Comparison of ENCODE assay signal across 8 cellular contexts in genomic region chr17:79991924-79992656, GRCh38. TPM values are rescaled to one million over a fixed set of nuclear protein-coding genes. Genes with fewer than 3 reads are reported as not detected.
A peak's percentile ranks its signal among the peaks of the same experiment; 100 is the strongest.
DNase-seq lines count a peak whose midpoint lies in the region; ATAC-seq and TF ChIP-seq lines count a peak whose summit lies in the region.

No MANE protein-coding gene starts in this region.

- H3K36me3 ChIP-seq in BJ (ENCODE audit: control insufficient read depth, insufficient read depth, low read length) (no peaks in the 10 kb centered on the region), transverse colon (no peaks in the 10 kb centered on the region)

- H3K4me1 ChIP-seq in transverse colon, result peaks cover 35 to 72% (median 65%) of the 10 kb centered on the region in 4 donors

- no peaks in the 10 kb centered on the region for H3K36me3 Mint-ChIP-seq in activated naive CD8-positive, alpha-beta T cell treated with anti-CD3 and anti-CD28 coated beads, Interleukin-2, amount 10 ng/mL, durations not matched to agents 7 days and 5 days

- H3K9me3 ChIP-seq in transverse colon, result no peaks in the 10 kb centered on the region

- peak; percentile 10 for ATAC-seq in activated naive CD8-positive, alpha-beta T cell treated with anti-CD3 and anti-CD28 coated beads, Interleukin-2, amount 10 ng/mL, durations not matched to agents 7 days and 5 days (ENCODE audit: low read depth)
- no peak for ATAC-seq in GM18870 (IDR thresholded peaks at IDR 0.05; ENCODE audit: unreplicated experiment)

- in situ Hi-C loops in transverse colon (cut with MboI; ENCODE audit: low pct_ligation_motif_present in 1 of 4, low pct_unique_long_range_greater_than_20kb in 1 of 4, low sequenced_read_pairs in 3 of 4), result loop anchor here in 2 of 4 donors (25.0 kb wide), 1 partner anchor 180 kb away; no protein-coding TSS in a partner anchor

- POLR2A ChIA-PET in BJ (lab: Charles Lee), result no interaction called here
- POLR2A ChIA-PET in activated naive CD8-positive, alpha-beta T cell treated with anti-CD3 and anti-CD28 coated beads, Interleukin-2, amount 10 ng/mL, durations not matched to agents 7 days and 5 days (lab: Charles Lee), result interaction anchor here (0.6 to 3.2 kb wide), 4 partner anchors 14 to 1280 kb away, joined by 3 to 23 read pairs (median 4); partner anchors contain the start of gene CBX4

- no peaks in the 10 kb centered on the region for H3K27me3 Mint-ChIP-seq in activated naive CD8-positive, alpha-beta T cell treated with anti-CD3 and anti-CD28 coated beads, Interleukin-2, amount 10 ng/mL, durations not matched to agents 7 days and 5 days

- DNase-seq in BJ (ENCODE audit: low read depth) (no peak), islet precursor cell (peak; percentile 71), transverse colon (peak; percentile 43)
- no peak for DNase-seq in activated naive CD8-positive, alpha-beta T cell treated with anti-CD3 and anti-CD28 coated beads, Interleukin-2, amount 10 ng/mL, durations not matched to agents 7 days and 5 days
- DNase-seq in stimulated activated CD4-positive, alpha-beta T cell treated with anti-CD3 and anti-CD28 coated beads, Interleukin-1b, Interleukin-23, amount 100 ng/mL, for 48 hours, result no peak
- DNase-seq in activated CD4-positive, CD25-positive, alpha-beta regulatory T cell (lab: John Stamatoyannopoulos, UW), result no peak

- H3K4me3 Mint-ChIP-seq in activated naive CD8-positive, alpha-beta T cell treated with anti-CD3 and anti-CD28 coated beads, Interleukin-2, amount 10 ng/mL, durations not matched to agents 7 days and 5 days, result peak overlapping the region; percentile 75

- no peak for TF ChIP-seq POLR2A in transverse colon (IDR thresholded peaks at IDR 0.05)

- intact Hi-C loops in transverse colon (cut with DNase I; ENCODE audit: low total_unique reads), result loop anchor here (10.0 kb wide), 1 partner anchor 157 kb away; the partner anchor contains the start of gene CBX4

- H3K4me1 Mint-ChIP-seq in activated naive CD8-positive, alpha-beta T cell treated with anti-CD3 and anti-CD28 coated beads, Interleukin-2, amount 10 ng/mL, durations not matched to agents 7 days and 5 days, result peaks cover 31% of the 10 kb centered on the region

- no peak for TF ChIP-seq EP300 in transverse colon (IDR thresholded peaks at IDR 0.05; ENCODE audit: low read depth)

- H3K9me3 Mint-ChIP-seq in activated naive CD8-positive, alpha-beta T cell treated with anti-CD3 and anti-CD28 coated beads, Interleukin-2, amount 10 ng/mL, durations not matched to agents 7 days and 5 days, result no peaks in the 10 kb centered on the region

- H3K27ac Mint-ChIP-seq in activated naive CD8-positive, alpha-beta T cell treated with anti-CD3 and anti-CD28 coated beads, Interleukin-2, amount 10 ng/mL, durations not matched to agents 7 days and 5 days, result peak overlapping the region; percentile 76

- WGBS in transverse colon (ENCODE audit: low coverage in 1 of 2), 2 donors, result 0 to 7% methylated on average over 6 to 44 of the region's 45 CpGs

- CTCF ChIA-PET in BJ (lab: Yijun Ruan, JAX), result interaction anchor here (0.6 to 1.9 kb wide), 22 partner anchors 9 to 250 kb away, joined by 3 to 9 read pairs (median 4); partner anchors contain the start of gene CBX4

- TF ChIP-seq CTCF in BJ (IDR thresholded peaks at IDR 0.05; ENCODE audit: insufficient read depth, low read depth, low read length) (no peak), LNCAP (IDR thresholded peaks at IDR 0.05) (0 out of 2 replicates have a peak, but pooled peaks have one; percentile 14), transverse colon (IDR thresholded peaks at IDR 0.05) (peak in 2 of 5 experiments; percentile 14 to 39)

- H3K27me3 ChIP-seq in BJ (ENCODE audit: control insufficient read depth, insufficient read depth, low read length) (no peaks in the 10 kb centered on the region), transverse colon (no peaks in the 10 kb centered on the region)

- H3K4me3 ChIP-seq in BJ (ENCODE audit: low read depth, low read length) (peak overlapping the region; percentile 36), transverse colon (peak overlapping the region; percentile 5 to 46 (median 30))

- H3K27ac ChIP-seq in transverse colon, result peak overlapping the region; percentile 37 to 72 (median 50)

RNA-seq across cellular contexts. Expression of gene TBC1D16, which starts 43.6 kb away (rescaled TPM):
- polyA plus RNA-seq in BJ (2011; rRNA removed), result 8.4 and 9.0 TPM in 2 replicates
- polyA minus RNA-seq in BJ (2011; rRNA and poly(A)+ RNA removed), result 15.4 and 17.8 TPM in 2 replicates
- total RNA-seq in activated naive CD8-positive, alpha-beta T cell treated with anti-CD3 and anti-CD28 coated beads, Interleukin-2, amount 10 ng/mL, durations not matched to agents 7 days and 5 days, result 1 to 10 TPM; 2.1 TPM
- 10 to 100 TPM; 12.3 to 22.4 (median 18.1) TPM for total RNA-seq in transverse colon

RNA-seq across cellular contexts. Expression of gene CCDC40, which starts 44.4 kb away (rescaled TPM):
- polyA plus RNA-seq in BJ (2011; rRNA removed), result 2.3 and 3.1 TPM in 2 replicates
- polyA minus RNA-seq in BJ (2011; rRNA and poly(A)+ RNA removed), result 2.2 and 3.7 TPM in 2 replicates
- 1 to 10 TPM; 1.3 to 1.4 TPM for total RNA-seq in activated naive CD8-positive, alpha-beta T cell treated with anti-CD3 and anti-CD28 coated beads, Interleukin-2, amount 10 ng/mL, durations not matched to agents 7 days and 5 days
- total RNA-seq in transverse colon, result 1 to 10 TPM in 3 of 4 donors, under 1 TPM in 1; 0.75 to 2.8 (median 2.0) TPM

Comparison
In these comparisons a context has a peak if more than half of its experiments do, and no peak if none do; other contexts are left out.
1. DNase-seq: peak in islet precursor cell (single experiment) and transverse colon (single experiment); none in BJ (single experiment), activated naive CD8-positive, alpha-beta T cell treated with anti-CD3 and anti-CD28 coated beads, Interleukin-2, amount 10 ng/mL, durations not matched to agents 7 days and 5 days (single experiment), stimulated activated CD4-positive, alpha-beta T cell treated with anti-CD3 and anti-CD28 coated beads, Interleukin-1b, Interleukin-23, amount 100 ng/mL, for 48 hours (single experiment) and activated CD4-positive, CD25-positive, alpha-beta regulatory T cell (0 of 4).
2. RNA of gene TBC1D16, which starts 43.6 kb away (total RNA-seq): 12.3 to 22.4 TPM in transverse colon; 2.1 TPM in activated naive CD8-positive, alpha-beta T cell treated with anti-CD3 and anti-CD28 coated beads, Interleukin-2, amount 10 ng/mL, durations not matched to agents 7 days and 5 days; every median in the first group is over 4 times any median in the second.